11 cellular contexts compared by ENCODE assay signal in genomic region chr22:38266120-38266519, GRCh38. TPM values are rescaled to one million over a fixed set of nuclear protein-coding genes. Genes with fewer than 3 reads are reported as not detected.
DNase-seq lines count a peak whose midpoint lies in the region; ATAC-seq and TF ChIP-seq lines count a peak whose summit lies in the region.
"Had no signal": no experiment of that assay in that cellular context is flagged by ENCODE, and none has a peak within 500 bp of the region (broad histone marks: within the 10 kb centered on the region; RNA-seq: fewer than 3 reads in every experiment).

No MANE protein-coding gene starts in this region.

- H3K9me3 Mint-ChIP-seq in glutamatergic neuron (ENCODE audit: unreplicated experiment) = peaks cover 2% of the 10 kb centered on the region

- H3K27me3 ChIP-seq in cardiac muscle cell (no peaks in the 10 kb centered on the region), adrenal gland (no peaks in the 10 kb centered on the region), upper lobe of left lung (no peaks in the 10 kb centered on the region)
- H3K27me3 ChIP-seq: Peyer's patch had no signal

- no peak overlapping the region for H3K27ac Mint-ChIP-seq in glutamatergic neuron (ENCODE audit: unreplicated experiment)

- TF ChIP-seq EP300 in upper lobe of left lung (IDR thresholded peaks at IDR 0.05) = no peak

- TF ChIP-seq CTCF in cardiac muscle cell (IDR thresholded peaks at IDR 0.05; ENCODE audit: low read depth, low read length) (no peak), adrenal gland (IDR thresholded peaks at IDR 0.05) (no peak), mucosa of descending colon (IDR thresholded peaks at IDR 0.05) (no peak), upper lobe of left lung (IDR thresholded peaks at IDR 0.05) (no peak), glutamatergic neuron (IDR thresholded peaks at IDR 0.05; ENCODE audit: partially characterized antibody, unreplicated experiment) (no peak)

- H3K4me1 ChIP-seq in cardiac muscle cell (ENCODE audit: low read depth) = peaks cover 14% of the 10 kb centered on the region
- H3K4me1 ChIP-seq in adrenal gland (replicated peaks in 1 of 2) = peaks cover 18 to 71% of the 10 kb centered on the region in 2 donors
- peaks cover 11% of the 10 kb centered on the region for H3K4me1 ChIP-seq in mucosa of descending colon (ENCODE audit: low read depth)
- peaks cover 63 to 97% (median 71%) of the 10 kb centered on the region in 4 donors for H3K4me1 ChIP-seq in upper lobe of left lung

- H3K27ac ChIP-seq in cardiac muscle cell (peak overlapping the region; percentile 39), adrenal gland (peak overlapping the region in 4 of 5 donors; percentile 9 to 76 (median 64)), upper lobe of left lung (peak overlapping the region; percentile 74 to 96 (median 86))

- H3K4me3 Mint-ChIP-seq in glutamatergic neuron (ENCODE audit: unreplicated experiment) = no peak overlapping the region

- no peaks in the 10 kb centered on the region for H3K27me3 Mint-ChIP-seq in glutamatergic neuron (ENCODE audit: unreplicated experiment)

- H3K4me1 Mint-ChIP-seq in glutamatergic neuron (ENCODE audit: low read depth, unreplicated experiment) = peaks cover 25% of the 10 kb centered on the region

- ATAC-seq in mucosa of descending colon (peak; percentile 6), upper lobe of left lung (ENCODE audit: low FRiP score in 2 of 2) (no peak), HG03175 (IDR thresholded peaks at IDR 0.05; ENCODE audit: unreplicated experiment) (no peak), HG03354 (IDR thresholded peaks at IDR 0.05; ENCODE audit: poor library complexity, severe bottlenecking, unreplicated experiment) (no peak)

- no peaks in the 10 kb centered on the region for H3K9me3 ChIP-seq in cardiac muscle cell (ENCODE audit: low read depth)
- no peaks in the 10 kb centered on the region for H3K9me3 ChIP-seq in adrenal gland (replicated peaks in 1 of 3)
- no peaks in the 10 kb centered on the region for H3K9me3 ChIP-seq in mucosa of descending colon
- no peaks in the 10 kb centered on the region for H3K9me3 ChIP-seq in upper lobe of left lung
- H3K9me3 ChIP-seq: Peyer's patch had no signal

- no peak for TF ChIP-seq POLR2A in adrenal gland (IDR thresholded peaks at IDR 0.05)
- TF ChIP-seq POLR2A in upper lobe of left lung (IDR thresholded peaks at IDR 0.05) = no peak

- intact Hi-C loops in cardiac septum (cut with DNase I) (loop anchor here (5.0 kb wide), 1 partner anchor 131 kb away; no protein-coding TSS in a partner anchor), adrenal gland (cut with DNase I) (loop anchor here in 1 of 2 donors (10.0 kb wide), 1 partner anchor 89 kb away; no protein-coding TSS in a partner anchor), mucosa of descending colon (cut with DNase I, micrococcal nuclease) (no loop called here)

- no peak overlapping the region for H3K4me3 ChIP-seq in cardiac muscle cell
- no peak overlapping the region for H3K4me3 ChIP-seq in adrenal gland
- H3K4me3 ChIP-seq in mucosa of descending colon = no peak overlapping the region
- no peak overlapping the region for H3K4me3 ChIP-seq in upper lobe of left lung
- H3K4me3 ChIP-seq: Peyer's patch had no signal

- H3K36me3 Mint-ChIP-seq in glutamatergic neuron (ENCODE audit: unreplicated experiment) = peaks cover 5% of the 10 kb centered on the region

- no peaks in the 10 kb centered on the region for H3K36me3 ChIP-seq in cardiac muscle cell
- H3K36me3 ChIP-seq in adrenal gland (replicated peaks in 1 of 2) = no peaks in the 10 kb centered on the region
- H3K36me3 ChIP-seq in mucosa of descending colon (ENCODE audit: low read depth) = no peaks in the 10 kb centered on the region
- peaks cover 0 to 24% (median 0%) of the 10 kb centered on the region in 4 donors for H3K36me3 ChIP-seq in upper lobe of left lung
- H3K36me3 ChIP-seq: Peyer's patch had no signal

- DNase-seq in cardiac muscle cell (ENCODE audit: low read depth in 1 of 2, low spot score in 1 of 2) (peak in 1 of 2 donors; percentile 74), cardiac septum (ENCODE audit: low spot score) (no peak), adrenal gland (peak in 6 of 7 donors; percentile 68 to 76 (median 71)), mucosa of descending colon (no peak), upper lobe of left lung (no peak), glutamatergic neuron (no peak)
- DNase-seq: NCI-H2081, Peyer's patch, retina had no signal

- 12 to 36% (median 27%) methylated on average over 8 of the region's 8 CpGs for WGBS in adrenal gland, 4 donors
- whole genome bisulfite sequencing in upper lobe of left lung, 2 donors = 47 to 60% methylated on average over 5 to 8 of the region's 8 CpGs

RNA-seq across cellular contexts. Expression of gene TMEM184B, which starts 6.7 kb away (rescaled TPM):
- 65.7 and 70.3 TPM in 2 replicates for total RNA-seq in cardiac muscle cell
- 59.6 and 68.8 TPM in 2 replicates for polyA plus RNA-seq in cardiac muscle cell
- 58.1 TPM for total RNA-seq in cardiac septum
- 100 to 1,000 TPM in 1 of 8 donors, 10 to 100 TPM in 7; 35.4 to 107 (median 48.9) TPM for total RNA-seq in adrenal gland
- 10 to 100 TPM; 17.4 to 27.1 (median 23.1) TPM for polyA plus RNA-seq in adrenal gland
- total RNA-seq in mucosa of descending colon = 10 to 100 TPM; 35.9 to 63.1 (median 38.2) TPM
- total RNA-seq in upper lobe of left lung = 100 to 1,000 TPM in 1 of 6 donors, 10 to 100 TPM in 5; 47.5 to 141 (median 72.1) TPM
- total RNA-seq in glutamatergic neuron (ENCODE audit: unreplicated experiment) = 81.0 TPM

RNA-seq across cellular contexts. Expression of gene CSNK1E, which starts 51.1 kb away (rescaled TPM):
- total RNA-seq in cardiac muscle cell (198 and 262 TPM in 2 replicates), cardiac septum (95.7 TPM), adrenal gland (100 to 1,000 TPM in 1 of 8 donors, 10 to 100 TPM in 7; 28.4 to 112 (median 73.7) TPM), mucosa of descending colon (100 to 1,000 TPM in 1 of 3 donors, 10 to 100 TPM in 2; 87.8 to 100 (median 89.8) TPM), upper lobe of left lung (100 to 1,000 TPM in 5 of 6 donors, 10 to 100 TPM in 1; 94.1 to 345 (median 123) TPM), glutamatergic neuron (ENCODE audit: unreplicated experiment) (402 TPM)
- polyA plus RNA-seq in cardiac muscle cell (179 and 193 TPM in 2 replicates), adrenal gland (100 to 1,000 TPM in 1 of 3 donors, 10 to 100 TPM in 2; 49.1 to 142 (median 85.2) TPM)

Comparison
In these comparisons a context has a peak if more than half of its experiments do, and no peak if none do; other contexts are left out.
1. DNase-seq: peak in adrenal gland (6 of 7); none in cardiac septum (single experiment), mucosa of descending colon (0 of 3), upper lobe of left lung (0 of 2) and glutamatergic neuron (single experiment).
2. Peak in every context shown above with its lines, with median percentiles within 50 percentile points of each other: H3K27ac ChIP-seq.